Comparison of ENCODE assay signal across 19 cellular contexts in genomic region chr2:70957838-70958237, GRCh38. TPM values are rescaled to one million over a fixed set of nuclear protein-coding genes. Genes with fewer than 3 reads are reported as not detected.
"Had no signal": no experiment of that assay in that cellular context is flagged by ENCODE, and none has a peak within 500 bp of the region (broad histone marks: within the 10 kb centered on the region; RNA-seq: fewer than 3 reads in every experiment).

No MANE protein-coding gene starts in this region.

- H3K36me3 Mint-ChIP-seq: activated naive CD4-positive, alpha-beta T cell treated with anti-CD3 and anti-CD28 coated beads, Interleukin-2, amount 50 U/mL, for 24 hours; brain had no signal

- DNase-seq: activated CD4-positive, alpha-beta T cell treated with anti-CD3 and anti-CD28 coated beads, Interleukin-2, amount 50 U/mL, for 4 hours; activated CD8-positive, alpha-beta memory T cell treated with anti-CD3 and anti-CD28 coated beads, Interleukin-2, amount 50 U/mL, for 4 hours; esophagus squamous epithelium; foreskin fibroblast; left ventricle myocardium inferior; mesendoderm; SHP77 treated with DMSO at 0.1 percent for 48 hours; stimulated activated CD4-positive, alpha-beta T cell treated with anti-CD3 and anti-CD28 coated beads, Interleukin-15, amount 100 ng/mL, for 24 hours; stimulated activated CD4-positive, alpha-beta T cell treated with anti-CD3 and anti-CD28 coated beads, Interleukin-4, amount 100 ng/mL, for 24 hours; T-helper 17 cell; trophoblast cell had no signal

- H3K27me3 ChIP-seq: pancreas had no signal

- H3K4me3 Mint-ChIP-seq: activated naive CD4-positive, alpha-beta T cell treated with anti-CD3 and anti-CD28 coated beads, Interleukin-2, amount 50 U/mL, for 24 hours; brain; neural crest cell; T-helper 17 cell had no signal

- H3K9me3 ChIP-seq: esophagus squamous epithelium, left ventricle myocardium inferior, pancreas had no signal

- H3K4me3 ChIP-seq: dorsolateral prefrontal cortex, esophagus squamous epithelium, left ventricle myocardium inferior, pancreas had no signal

- H3K4me1 Mint-ChIP-seq: brain, neural crest cell had no signal

- H3K36me3 ChIP-seq: esophagus squamous epithelium, left ventricle myocardium inferior, pancreas had no signal

- H3K4me1 ChIP-seq: esophagus squamous epithelium, left ventricle myocardium inferior, pancreas had no signal

- H3K27ac ChIP-seq: dorsolateral prefrontal cortex, esophagus squamous epithelium, left ventricle myocardium inferior, pancreas had no signal

- H3K9me3 Mint-ChIP-seq: activated naive CD4-positive, alpha-beta T cell treated with anti-CD3 and anti-CD28 coated beads, Interleukin-2, amount 50 U/mL, for 24 hours; activated T-helper 2 cell treated with anti-CD3 and anti-CD28 coated beads, Interferon-gamma antibody, Interleukin-2, Interleukin-4, amounts not matched to agents 10 μg/mL and 5 μg/mL and 100 μg/mL, durations not matched to agents 14 hours and 24 hours and 36 hours; brain; neural crest cell had no signal

- H3K27ac Mint-ChIP-seq: activated naive CD4-positive, alpha-beta T cell treated with anti-CD3 and anti-CD28 coated beads, Interleukin-2, amount 50 U/mL, for 24 hours; activated T-helper 2 cell treated with anti-CD3 and anti-CD28 coated beads, Interferon-gamma antibody, Interleukin-2, Interleukin-4, amounts not matched to agents 10 μg/mL and 5 μg/mL and 100 μg/mL, durations not matched to agents 14 hours and 24 hours and 36 hours; brain; T-helper 17 cell had no signal

- ATAC-seq: pancreas, T-helper 17 cell had no signal

RNA-seq across cellular contexts. Expression of gene ANKRD53, which starts 20.6 kb away (rescaled TPM):
- total RNA-seq: activated T-helper 2 cell treated with anti-CD3 and anti-CD28 coated beads, Interferon-gamma antibody, Interleukin-2, Interleukin-4, amounts not matched to agents 10 μg/mL and 5 μg/mL and 100 μg/mL, durations not matched to agents 14 hours and 24 hours and 36 hours had no signal

RNA-seq across cellular contexts. Expression of gene ATP6V1B1, which starts 22.1 kb away (rescaled TPM):
- total RNA-seq: activated T-helper 2 cell treated with anti-CD3 and anti-CD28 coated beads, Interferon-gamma antibody, Interleukin-2, Interleukin-4, amounts not matched to agents 10 μg/mL and 5 μg/mL and 100 μg/mL, durations not matched to agents 14 hours and 24 hours and 36 hours; cerebellum; left ventricle myocardium inferior; subcutaneous adipose tissue; T-helper 17 cell had no signal

RNA-seq across cellular contexts. Expression of gene VAX2, which starts 57.5 kb away (rescaled TPM):
- total RNA-seq: activated T-helper 2 cell treated with anti-CD3 and anti-CD28 coated beads, Interferon-gamma antibody, Interleukin-2, Interleukin-4, amounts not matched to agents 10 μg/mL and 5 μg/mL and 100 μg/mL, durations not matched to agents 14 hours and 24 hours and 36 hours; T-helper 17 cell had no signal
